ENCODE assay signal across 9 cellular contexts in genomic region chr9:37740128-37740527, GRCh38.
"Had no signal": no experiment of that assay in that cellular context is flagged by ENCODE, and none has a peak within 500 bp of the region (broad histone marks: within the 10 kb centered on the region; RNA-seq: fewer than 3 reads in every experiment).

No MANE protein-coding gene starts in this region.

- H2AFZ ChIP-seq: GM23338 had no signal

- H3K27ac Mint-ChIP-seq: GM23338 had no signal

- H3K27ac ChIP-seq: KMS-11 had no signal

- DNase-seq: H9, HCEC 1CT, IMR-90, KBM-7 had no signal

- H3K4me3 ChIP-seq: GM23338 had no signal

- FAIRE-seq: H1, H54, HTR-8/SVneo had no signal

- H3K4me2 ChIP-seq: GM23338, KMS-11 had no signal

- H3K9me3 Mint-ChIP-seq: GM23338, H9 had no signal

- H3K9ac ChIP-seq: KMS-11 had no signal
